In the genomic region with DNA sequence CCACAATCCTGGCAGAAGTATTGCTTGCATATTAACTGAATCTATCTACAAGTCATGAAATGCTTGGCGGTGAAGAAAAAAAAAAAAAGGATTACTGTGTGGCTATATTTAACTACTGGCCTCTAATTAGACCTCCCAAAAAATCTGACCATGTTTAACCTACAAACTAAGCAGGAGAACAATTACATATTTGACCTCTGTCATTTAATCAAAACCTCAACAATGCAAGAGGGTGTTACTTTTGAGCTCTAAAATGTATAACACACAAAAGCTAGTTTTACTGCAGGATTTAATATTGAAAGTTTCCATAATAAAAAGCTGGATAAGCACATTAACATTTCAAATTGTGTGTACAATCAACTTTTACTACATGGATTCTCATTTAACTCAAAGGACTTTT, we compare ENCODE assay signal across 14 cellular contexts. TPM values are rescaled to one million over a fixed set of nuclear protein-coding genes. Genes with fewer than 3 reads are reported as not detected.
DNase-seq lines count a peak whose midpoint lies in the region; ATAC-seq and TF ChIP-seq lines count a peak whose summit lies in the region.
"Had no signal": no experiment of that assay in that cellular context is flagged by ENCODE, and none has a peak within 500 bp of the region (broad histone marks: within the 10 kb centered on the region; RNA-seq: fewer than 3 reads in every experiment).

No MANE protein-coding gene starts in this region.

- no peak for ATAC-seq in heart left ventricle
- no peak for ATAC-seq in left ventricle myocardium superior
- ATAC-seq in HG02840 (IDR thresholded peaks at IDR 0.05; ENCODE audit: low FRiP score, unreplicated experiment) = no peak

- CTCF ChIA-PET in activated CD4-positive, alpha-beta memory T cell treated with anti-CD3 and anti-CD28 coated beads, Interleukin-2, amount 10 ng/mL, durations not matched to agents 7 days and 5 days (lab: Charles Lee) = interaction anchor here (1.1 to 1.7 kb wide), 3 partner anchors 48 to 200 kb away, joined by 3 to 5 read pairs (median 4); no protein-coding TSS in a partner anchor

- no peaks in the 10 kb centered on the region for H3K9me3 Mint-ChIP-seq in activated CD4-positive, alpha-beta memory T cell treated with anti-CD3 and anti-CD28 coated beads, Interleukin-2, amount 10 ng/mL, durations not matched to agents 7 days and 5 days
- no peaks in the 10 kb centered on the region for H3K9me3 Mint-ChIP-seq in type B pancreatic cell

- POLR2A ChIA-PET in activated CD4-positive, alpha-beta memory T cell treated with anti-CD3 and anti-CD28 coated beads, Interleukin-2, amount 10 ng/mL, durations not matched to agents 7 days and 5 days (lab: Charles Lee) = interaction anchor here (0.6 to 3.9 kb wide), 16 partner anchors 40 to 419 kb away, joined by 3 to 16 read pairs (median 5); a partner anchor contains a TSS

- H3K36me3 ChIP-seq in heart left ventricle (peaks cover 0 to 12% (median 0%) of the 10 kb centered on the region in 9 donors), iPS-20b (ENCODE audit: insufficient read depth, low read depth, low read length) (no peaks in the 10 kb centered on the region)

- no peak overlapping the region for H3K9ac ChIP-seq in iPS-20b (ENCODE audit: low read depth, low read length)

- DNase-seq in heart left ventricle (no peak), left ventricle myocardium superior (no peak), type B pancreatic cell (ENCODE audit: extremely low spot score, unreplicated experiment) (no peak), NCI-H774 (lab: John Stamatoyannopoulos, UW) (no peak), pons (ENCODE audit: low spot score) (no peak)
- no peak for DNase-seq in activated CD4-positive, alpha-beta memory T cell treated with anti-CD3 and anti-CD28 coated beads, Interleukin-2, amount 10 ng/mL, durations not matched to agents 7 days and 5 days
- DNase-seq: AML-193, amniotic stem cell, GDM1, midbrain, NCI-H1092, NCI-H524 treated with DMSO at 0.1 percent for 48 hours had no signal

- peaks cover 34% of the 10 kb centered on the region for H3K4me1 Mint-ChIP-seq in activated CD4-positive, alpha-beta memory T cell treated with anti-CD3 and anti-CD28 coated beads, Interleukin-2, amount 10 ng/mL, durations not matched to agents 7 days and 5 days
- peaks cover 4% of the 10 kb centered on the region for H3K4me1 Mint-ChIP-seq in type B pancreatic cell (ENCODE audit: unreplicated experiment)

- peaks cover 37% of the 10 kb centered on the region for H3K36me3 Mint-ChIP-seq in activated CD4-positive, alpha-beta memory T cell treated with anti-CD3 and anti-CD28 coated beads, Interleukin-2, amount 10 ng/mL, durations not matched to agents 7 days and 5 days (ENCODE audit: low read depth)
- no peaks in the 10 kb centered on the region for H3K36me3 Mint-ChIP-seq in type B pancreatic cell

- peak overlapping the region in 5 of 12 donors; percentile 55 to 76 (median 69) for H3K27ac ChIP-seq in heart left ventricle
- H3K27ac ChIP-seq in iPS-20b (ENCODE audit: low read length) = no peak overlapping the region

- H3K4me3 Mint-ChIP-seq in activated CD4-positive, alpha-beta memory T cell treated with anti-CD3 and anti-CD28 coated beads, Interleukin-2, amount 10 ng/mL, durations not matched to agents 7 days and 5 days = peak overlapping the region; percentile 94
- peak overlapping the region; percentile 10 for H3K4me3 Mint-ChIP-seq in type B pancreatic cell

- no peaks in the 10 kb centered on the region for H3K9me3 ChIP-seq in heart left ventricle
- H3K9me3 ChIP-seq in iPS-20b (ENCODE audit: insufficient read depth, low read depth, low read length) = no peaks in the 10 kb centered on the region

- H3K4me3 ChIP-seq in heart left ventricle = peak overlapping the region in 11 of 12 donors; percentile 33 to 70 (median 55)
- H3K4me3 ChIP-seq in iPS-20b (ENCODE audit: low read length) = peak overlapping the region; percentile 78; the same call in 1 of the 2 replicates

- WGBS in heart left ventricle, 4 donors = 24 to 43% (median 35%) methylated on average over 1 of the region's 1 CpG

- peaks cover 0 to 9% (median 0%) of the 10 kb centered on the region in 9 donors for H3K27me3 ChIP-seq in heart left ventricle
- H3K27me3 ChIP-seq in iPS-20b (ENCODE audit: insufficient read depth, low read length) = no peaks in the 10 kb centered on the region

- intact Hi-C loops in heart left ventricle (cut with DNase I) (no loop called here), left ventricle myocardium superior (cut with micrococcal nuclease) (no loop called here)

- TF ChIP-seq CTCF in heart left ventricle (IDR thresholded peaks at IDR 0.05) (no peak), type B pancreatic cell (conservative IDR thresholded peaks at IDR 0.05) (no peak)

- H3K27ac Mint-ChIP-seq in activated CD4-positive, alpha-beta memory T cell treated with anti-CD3 and anti-CD28 coated beads, Interleukin-2, amount 10 ng/mL, durations not matched to agents 7 days and 5 days = peak overlapping the region; percentile 95
- H3K27ac Mint-ChIP-seq in type B pancreatic cell = no peak overlapping the region

- no peaks in the 10 kb centered on the region for H3K27me3 Mint-ChIP-seq in activated CD4-positive, alpha-beta memory T cell treated with anti-CD3 and anti-CD28 coated beads, Interleukin-2, amount 10 ng/mL, durations not matched to agents 7 days and 5 days
- H3K27me3 Mint-ChIP-seq in type B pancreatic cell = peaks cover 12% of the 10 kb centered on the region

- H3K4me1 ChIP-seq in heart left ventricle (peaks cover 0 to 10% (median 0%) of the 10 kb centered on the region in 12 donors), iPS-20b (ENCODE audit: insufficient read depth, low read length) (peaks cover 13% of the 10 kb centered on the region)

- no peak for TF ChIP-seq POLR2A in heart left ventricle (IDR thresholded peaks at IDR 0.05)

RNA-seq across cellular contexts. Expression of a gene that starts 1.5 kb away (rescaled TPM):
- total RNA-seq in heart left ventricle (10 to 100 TPM; 41.5 to 83.7 (median 67.6) TPM), left ventricle myocardium superior (68.4 TPM), type B pancreatic cell (ENCODE audit: low replicate concordance) (4.1 and 5.9 TPM in 2 replicates)
- polyA plus RNA-seq in heart left ventricle = 10 to 100 TPM; 31.0 to 51.7 TPM
- 100 to 1,000 TPM; 145 to 157 TPM for total RNA-seq in activated CD4-positive, alpha-beta memory T cell treated with anti-CD3 and anti-CD28 coated beads, Interleukin-2, amount 10 ng/mL, durations not matched to agents 7 days and 5 days
